Comparison of ENCODE assay signal across 10 cellular contexts in the genomic region with DNA sequence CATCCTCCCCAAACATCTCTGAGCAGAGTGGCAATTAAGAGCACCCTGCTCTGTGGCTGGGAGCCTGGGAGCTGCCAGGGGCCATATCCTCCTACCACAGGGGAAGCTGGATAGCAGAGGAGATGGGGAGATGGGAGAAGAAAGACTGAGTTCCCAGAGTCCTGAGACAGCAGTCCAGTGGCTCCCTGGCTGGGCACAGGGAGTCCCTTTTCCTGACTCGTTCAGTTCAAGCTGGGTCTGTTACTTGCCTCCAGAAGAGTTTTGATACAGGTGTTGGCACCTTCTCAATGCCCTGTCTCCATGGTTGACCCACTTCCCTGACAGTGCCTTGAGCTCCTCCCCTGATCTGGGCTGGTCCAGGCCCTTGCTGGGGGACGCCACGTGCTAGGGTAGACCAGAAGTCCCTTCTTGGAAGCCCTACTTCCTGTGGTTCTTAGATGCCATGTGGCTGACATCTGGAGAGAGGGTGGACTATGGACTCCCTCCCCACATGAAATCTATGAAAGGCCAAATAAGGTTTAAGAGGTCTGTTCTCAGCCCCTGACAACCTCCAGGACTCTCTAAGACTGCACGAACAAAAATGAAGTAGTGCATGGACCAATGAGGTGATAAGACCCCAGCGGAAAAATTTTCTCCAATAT.
DNase-seq lines count a peak whose midpoint lies in the region; TF ChIP-seq lines count a peak whose summit lies in the region.
"Had no signal": no experiment of that assay in that cellular context is flagged by ENCODE, and none has a peak within 500 bp of the region (broad histone marks: within the 10 kb centered on the region; RNA-seq: fewer than 3 reads in every experiment).

No MANE protein-coding gene starts in this region.

- H3K27ac ChIP-seq in hepatocyte (peak overlapping the region; percentile 100), sigmoid colon (peak overlapping the region; percentile 81 to 97 (median 95))

- H3K27me3 Mint-ChIP-seq in HFFc6 (ENCODE audit: insufficient read depth): no peaks in the 10 kb centered on the region; the same call in 1 of the 2 replicates

- no peaks in the 10 kb centered on the region for H4K20me1 ChIP-seq in hepatocyte (ENCODE audit: insufficient read depth, poor library complexity, severe bottlenecking)

- peaks cover 2% of the 10 kb centered on the region; the same call in 1 of the 2 replicates for H3K9me3 Mint-ChIP-seq in HFFc6

- TF ChIP-seq POLR2A in sigmoid colon (IDR thresholded peaks at IDR 0.05): no peak

- peaks cover 79% of the 10 kb centered on the region for H3K4me1 Mint-ChIP-seq in HFFc6 (ENCODE audit: low read depth)

- H3K36me3 Mint-ChIP-seq in HFFc6 (ENCODE audit: low read depth): no peaks in the 10 kb centered on the region

- peak overlapping the region; percentile 87 for H3K4me2 ChIP-seq in hepatocyte

- H3K4me1 ChIP-seq in hepatocyte (ENCODE audit: insufficient read depth) (peaks cover 55% of the 10 kb centered on the region), sigmoid colon (peaks cover 0 to 64% (median 62%) of the 10 kb centered on the region in 4 donors)

- H3K9me2 ChIP-seq in hepatocyte (replicated peaks; ENCODE audit: insufficient read depth): no peaks in the 10 kb centered on the region

- WGBS in hepatocyte (ENCODE audit: low lambda C conversion rate, missing lambda C conversion rate): 91% methylated on average over 5 of the region's 5 CpGs
- 92 to 93% methylated on average over 5 of the region's 5 CpGs for WGBS in sigmoid colon, 2 donors

- H3K36me3 ChIP-seq in hepatocyte (replicated peaks; ENCODE audit: insufficient read depth, low read depth) (no peaks in the 10 kb centered on the region), sigmoid colon (no peaks in the 10 kb centered on the region)
- H3K36me3 ChIP-seq: prostate gland had no signal

- H3K9me3 ChIP-seq in hepatocyte (ENCODE audit: low read depth) (no peaks in the 10 kb centered on the region), sigmoid colon (no peaks in the 10 kb centered on the region)
- H3K9me3 ChIP-seq: prostate gland had no signal

- TF ChIP-seq CTCF in HFFc6 (IDR thresholded peaks at IDR 0.05): no peak
- no peak for TF ChIP-seq CTCF in hepatocyte (IDR thresholded peaks at IDR 0.05; ENCODE audit: poor library complexity)
- TF ChIP-seq CTCF in sigmoid colon (IDR thresholded peaks at IDR 0.05): no peak

- DNase-seq in HFFc6 (no peak), hepatocyte (ENCODE audit: low spot score) (no peak), sigmoid colon (no peak), mucosa of gallbladder (ENCODE audit: low spot score) (no peak), GF-D8 (lab: John Stamatoyannopoulos, UW) (no peak), HUDEP-2 (lab: John Stamatoyannopoulos, UW; ENCODE audit: unreplicated experiment in 76 of 76) (no peak)
- peak; percentile 47 to 53 for DNase-seq in activated T-cell treated with anti-CD3 and anti-CD28 coated beads, Interleukin-2, amount 50 U/mL, for 48 hours
- no peak for DNase-seq in stimulated activated CD4-positive, alpha-beta T cell treated with anti-CD3 and anti-CD28 coated beads, Interleukin-15, amount 100 ng/mL, for 24 hours
- DNase-seq: cerebellar nuclear complex had no signal

- H3K4me3 Mint-ChIP-seq in HFFc6: no peak overlapping the region

- no peaks in the 10 kb centered on the region for H3K79me2 ChIP-seq in hepatocyte

- no peak overlapping the region for H2AFZ ChIP-seq in hepatocyte

- H3K4me3 ChIP-seq in hepatocyte (no peak overlapping the region), sigmoid colon (no peak overlapping the region)
- H3K4me3 ChIP-seq: prostate gland had no signal

- intact Hi-C loops in sigmoid colon (cut with DNase I): loop anchor here (2.0 to 5.0 kb wide), 2 partner anchors 107 to 517 kb away; no protein-coding TSS in a partner anchor

- H3K27ac Mint-ChIP-seq in HFFc6: peak overlapping the region; percentile 99

- no peak for TF ChIP-seq EP300 in sigmoid colon (IDR thresholded peaks at IDR 0.05)

- H3K27me3 ChIP-seq in hepatocyte (no peaks in the 10 kb centered on the region), sigmoid colon (no peaks in the 10 kb centered on the region)

Comparison
In these comparisons a context has a peak if more than half of its experiments do, and no peak if none do; other contexts are left out.
1. DNase-seq: peak in activated T-cell treated with anti-CD3 and anti-CD28 coated beads, Interleukin-2, amount 50 U/mL, for 48 hours (2 of 2); none in HFFc6 (single experiment), hepatocyte (single experiment), sigmoid colon (single experiment), mucosa of gallbladder (single experiment), GF-D8 (single experiment), HUDEP-2 (0 of 76) and stimulated activated CD4-positive, alpha-beta T cell treated with anti-CD3 and anti-CD28 coated beads, Interleukin-15, amount 100 ng/mL, for 24 hours (single experiment).